ENCODE assay signal across 19 cellular contexts in genomic region chr3:8824238-8824637, GRCh38. TPM values are rescaled to one million over a fixed set of nuclear protein-coding genes. Genes with fewer than 3 reads are reported as not detected.
DNase-seq lines count a peak whose midpoint lies in the region; ATAC-seq, FAIRE-seq and TF ChIP-seq lines count a peak whose summit lies in the region.
"Had no signal": no experiment of that assay in that cellular context is flagged by ENCODE, and none has a peak within 500 bp of the region (broad histone marks: within the 10 kb centered on the region; RNA-seq: fewer than 3 reads in every experiment).

No MANE protein-coding gene starts in this region.

- no peak overlapping the region for H3K9ac ChIP-seq in astrocyte (ENCODE audit: low read length)

- TF ChIP-seq CTCF in AG04450 (IDR thresholded peaks at IDR 0.05; ENCODE audit: low read depth, low read length) (no peak), HFFc6 (IDR thresholded peaks at IDR 0.05) (no peak), astrocyte (IDR thresholded peaks at IDR 0.05; ENCODE audit: insufficient read depth, low read depth, low read length) (no peak), fibroblast of villous mesenchyme (IDR thresholded peaks at IDR 0.05; ENCODE audit: insufficient read depth, low read depth, low read length) (no peak), A673 (conservative IDR thresholded peaks at IDR 0.05; ENCODE audit: low read depth, low read length) (no peak), GM13977 (IDR thresholded peaks at IDR 0.05; ENCODE audit: extremely low read depth, insufficient read depth, missing control alignments) (no peak)

- no peaks in the 10 kb centered on the region for H3K79me2 ChIP-seq in astrocyte (ENCODE audit: insufficient read depth, low read length)

- CTCF ChIA-PET in AG04450 (lab: Charles Lee) (interaction anchor here (1.1 kb wide), 1 partner anchor 13 kb away, joined by 4 read pairs; no protein-coding TSS in a partner anchor), A673 (lab: Charles Lee) (no interaction called here)

- intact Hi-C loops in A673 (cut with micrococcal nuclease; ENCODE audit: unreplicated experiment) = no loop called here

- peaks cover 12% of the 10 kb centered on the region; the same call in 1 of the 2 replicates for H3K9me3 ChIP-seq in AG04450 (ENCODE audit: control insufficient read depth, insufficient read depth, low read length)
- H3K9me3 ChIP-seq in astrocyte (ENCODE audit: insufficient read depth, low read depth, low read length) = peaks cover 3% of the 10 kb centered on the region
- no peaks in the 10 kb centered on the region for H3K9me3 ChIP-seq in A673 (ENCODE audit: low read depth, low read length, poor library complexity, severe bottlenecking)
- H3K9me3 ChIP-seq: BE2C, Caco-2 had no signal

- H3K9me3 Mint-ChIP-seq in HFFc6 (peaks cover 35% of the 10 kb centered on the region), astrocyte (ENCODE audit: unreplicated experiment) (peaks cover 17% of the 10 kb centered on the region)

- H3K36me3 Mint-ChIP-seq in HFFc6 (ENCODE audit: low read depth) = peaks cover 53% of the 10 kb centered on the region
- peaks cover 10% of the 10 kb centered on the region for H3K36me3 Mint-ChIP-seq in astrocyte (ENCODE audit: low read depth, unreplicated experiment)
- H3K36me3 Mint-ChIP-seq: CD4-positive, CD25-positive, alpha-beta regulatory T cell had no signal

- H3K27ac ChIP-seq in AG04450 (ENCODE audit: low read depth, low read length) (peak overlapping the region; percentile 32), astrocyte (ENCODE audit: low read depth, low read length) (no peak overlapping the region), A673 (ENCODE audit: low read depth, low read length, poor library complexity, severe bottlenecking) (no peak overlapping the region)
- H3K27ac ChIP-seq: 22Rv1, A549 had no signal

- peak overlapping the region; percentile 8; the same call in 1 of the 2 replicates for H3K4me3 Mint-ChIP-seq in HFFc6
- H3K4me3 Mint-ChIP-seq in astrocyte (ENCODE audit: unreplicated experiment) = no peak overlapping the region
- H3K4me3 Mint-ChIP-seq: CD4-positive, CD25-positive, alpha-beta regulatory T cell; CD8-positive, alpha-beta memory T cell; H9 had no signal

- in situ Hi-C loops in GM13977 (cut with MboI; ENCODE audit: low pct_unique_long_range_greater_than_20kb, low sequenced_read_pairs, unreplicated experiment) = no loop called here

- FAIRE-seq in astrocyte (lab: Jason Lieb, UNC) = no peak
- FAIRE-seq: A549, D721Med, H1 had no signal

- H3K36me3 ChIP-seq in astrocyte (ENCODE audit: insufficient read depth, low read length) (no peaks in the 10 kb centered on the region), A673 (ENCODE audit: insufficient read depth, low read length, poor library complexity, severe bottlenecking) (no peaks in the 10 kb centered on the region)
- H3K36me3 ChIP-seq: BE2C had no signal

- no peaks in the 10 kb centered on the region; the same call in 1 of the 2 replicates for H3K27me3 Mint-ChIP-seq in HFFc6 (ENCODE audit: insufficient read depth)
- no peaks in the 10 kb centered on the region for H3K27me3 Mint-ChIP-seq in astrocyte (ENCODE audit: low read depth, unreplicated experiment)
- H3K27me3 Mint-ChIP-seq: CD4-positive, CD25-positive, alpha-beta regulatory T cell; CD8-positive, alpha-beta memory T cell had no signal

- H3K4me3 ChIP-seq in AG04450 (ENCODE audit: low read depth, low read length) (no peak overlapping the region), astrocyte (ENCODE audit: insufficient read depth, low read depth, low read length) (no peak overlapping the region), fibroblast of villous mesenchyme (ENCODE audit: low read depth, low read length) (no peak overlapping the region), A673 (ENCODE audit: low read depth, low read length, poor library complexity, severe bottlenecking) (no peak overlapping the region)
- H3K4me3 ChIP-seq: A549 had no signal

- no TSS peak for BruUV-seq in A673 (replicated peaks; lab: Mats Ljungman, UMichigan)

- H3K27ac Mint-ChIP-seq in HFFc6 = peak overlapping the region; percentile 66
- H3K27ac Mint-ChIP-seq in astrocyte (ENCODE audit: unreplicated experiment) = no peak overlapping the region
- H3K27ac Mint-ChIP-seq: CD4-positive, CD25-positive, alpha-beta regulatory T cell; CD8-positive, alpha-beta memory T cell; H9 had no signal

- no peaks in the 10 kb centered on the region for H3K27me3 ChIP-seq in AG04450 (ENCODE audit: control insufficient read depth, insufficient read depth, low read length)
- no peaks in the 10 kb centered on the region for H3K27me3 ChIP-seq in astrocyte (ENCODE audit: insufficient read depth, low read length)
- no peaks in the 10 kb centered on the region for H3K27me3 ChIP-seq in A673 (replicated peaks; ENCODE audit: insufficient read depth, low read depth, low read length, poor library complexity)
- H3K27me3 ChIP-seq: BE2C had no signal

- POLR2A ChIA-PET in AG04450 (lab: Yijun Ruan, JAX) = no interaction called here
- POLR2A ChIA-PET in A673 (lab: Charles Lee; ENCODE audit: low non-redundant PET) = no interaction called here

- H3K4me1 ChIP-seq in astrocyte (ENCODE audit: insufficient read depth, low read length) = no peaks in the 10 kb centered on the region
- H3K4me1 ChIP-seq in A673 (ENCODE audit: insufficient read depth, low read length, poor library complexity, severe bottlenecking) = no peaks in the 10 kb centered on the region
- H3K4me1 ChIP-seq: A549, BE2C, Caco-2 had no signal

- H3K4me1 Mint-ChIP-seq in HFFc6 (ENCODE audit: low read depth) (peaks cover 43% of the 10 kb centered on the region), astrocyte (ENCODE audit: low read depth, unreplicated experiment) (no peaks in the 10 kb centered on the region)
- H3K4me1 Mint-ChIP-seq: CD4-positive, CD25-positive, alpha-beta regulatory T cell; CD8-positive, alpha-beta memory T cell; H9 had no signal

- peak; percentile 10 for DNase-seq in AG04450 (ENCODE audit: low read depth, low spot score)
- DNase-seq in HFFc6 = no peak
- DNase-seq in astrocyte (ENCODE audit: low read depth) = peak; percentile 17
- peak; percentile 39 for DNase-seq in fibroblast of villous mesenchyme (ENCODE audit: low read depth)
- DNase-seq in A673 (ENCODE audit: low spot score) = no peak
- DNase-seq in GM13977 (ENCODE audit: low spot score) = no peak
- no peak for DNase-seq in SIG-M5 treated with dmso at 0.1 percent for 504 hours (lab: John Stamatoyannopoulos, UW; ENCODE audit: unreplicated experiment)
- DNase-seq: BE2C; C1 segment of cervical spinal cord; Caco-2; CD4-positive, CD25-positive, alpha-beta regulatory T cell; CD8-positive, alpha-beta memory T cell; GF-D8; H9 had no signal

- no peaks in the 10 kb centered on the region for H4K20me1 ChIP-seq in astrocyte (ENCODE audit: insufficient read depth, low read length)

- no peak overlapping the region for H3K4me2 ChIP-seq in astrocyte (ENCODE audit: low read length)
- H3K4me2 ChIP-seq: A549 had no signal

- no peak overlapping the region for H2AFZ ChIP-seq in astrocyte (ENCODE audit: low read depth, low read length)

- no peak for ATAC-seq in GM21576 (IDR thresholded peaks at IDR 0.05; ENCODE audit: unreplicated experiment)
- ATAC-seq: A549 had no signal

RNA-seq across cellular contexts. Expression of gene OXTR, which starts 54.8 kb away (rescaled TPM):
- polyA plus RNA-seq in AG04450 (2011; rRNA removed) = 57.2 and 58.7 TPM in 2 replicates
- 48.8 and 56.0 TPM in 2 replicates for polyA minus RNA-seq in AG04450 (2011; rRNA and poly(A)+ RNA removed)
- 100 to 1,000 TPM; 596 to 899 (median 635) TPM for total RNA-seq in HFFc6 (2021; fragmentation: NEBNext Ultra II Directional; extraction: Animal tissue kit (Norgen Biotek cat#: 25700))
- 2.2 and 3.0 TPM in 2 replicates for total RNA-seq in astrocyte
- 75.4 and 310 TPM in 2 replicates for total RNA-seq in fibroblast of villous mesenchyme
- total RNA-seq in A673 (2021) = 5.6 and 6.5 TPM in 2 replicates
- polyA plus RNA-seq: CD4-positive, CD25-positive, alpha-beta regulatory T cell had no signal

Comparison
In these comparisons a context has a peak if more than half of its experiments do, and no peak if none do; other contexts are left out.
1. DNase-seq: peak in AG04450 (single experiment), astrocyte (single experiment) and fibroblast of villous mesenchyme (single experiment); none in HFFc6 (single experiment), A673 (single experiment), GM13977 (single experiment) and SIG-M5 treated with dmso at 0.1 percent for 504 hours (single experiment).
2. RNA of gene OXTR, which starts 54.8 kb away (total RNA-seq): 596 to 899 TPM in HFFc6 and 75.4 to 310 TPM in fibroblast of villous mesenchyme; 5.6 to 6.5 TPM in A673 and 2.2 to 3.0 TPM in astrocyte; every median in the first group is over 10 times any median in the second.